Comparison of ENCODE assay signal across 23 cellular contexts in genomic region chr18:48741866-48742265, GRCh38.
DNase-seq lines count a peak whose midpoint lies in the region; FAIRE-seq and TF ChIP-seq lines count a peak whose summit lies in the region.
"Had no signal": no experiment of that assay in that cellular context is flagged by ENCODE, and none has a peak within 500 bp of the region (broad histone marks: within the 10 kb centered on the region; RNA-seq: fewer than 3 reads in every experiment).

No MANE protein-coding gene starts in this region.

- H3K9ac ChIP-seq in kidney (ENCODE audit: low read length in 2 of 2) (no peak overlapping the region), subcutaneous abdominal adipose tissue (ENCODE audit: low read length in 5 of 5) (peak overlapping the region in 1 of 5 donors; percentile 4)
- H3K9ac ChIP-seq: KMS-11 had no signal

- DNase-seq in EH (ENCODE audit: low read depth) = peak; percentile 56
- peak; percentile 76 for DNase-seq in RPMI7951 (ENCODE audit: low read depth)
- DNase-seq in kidney = peak; percentile 39
- DNase-seq in DMS 273 (lab: John Stamatoyannopoulos, UW; ENCODE audit: unreplicated experiment) = no peak
- no peak for DNase-seq in NCI-H1694 (lab: John Stamatoyannopoulos, UW)
- DNase-seq in activated T-cell treated with anti-CD3 and anti-CD28 coated beads for 4 hours = no peak
- DNase-seq: Caco-2; CD4-positive, alpha-beta memory T cell; DND-41; GOT3; HCEC 1CT; NCI-H1105; NCI-H2081 treated with DMSO at 0.1 percent for 48 hours; NCI-H2171 treated with DMSO at 0.1 percent for 48 hours; NCI-H526; PC-3; RPMI8226; SHP77 had no signal

- H3K27ac ChIP-seq in kidney (ENCODE audit: low read depth in 2 of 2, low read length in 2 of 2) (no peak overlapping the region), subcutaneous abdominal adipose tissue (ENCODE audit: low read depth, low read length) (peak overlapping the region; percentile 98)
- H3K27ac ChIP-seq: KMS-11, SK-N-MC had no signal

- intact Hi-C loops in kidney (cut with DNase I) = no loop called here

- H3K4me1 ChIP-seq in kidney (ENCODE audit: control insufficient read depth in 1 of 2, insufficient read depth in 1 of 2, low read depth in 1 of 2, low read length in 2 of 2) = peaks cover 0 to under 1% of the 10 kb centered on the region in 2 donors
- peaks cover 3 to 55% (median 44%) of the 10 kb centered on the region in 5 donors for H3K4me1 ChIP-seq in subcutaneous abdominal adipose tissue (ENCODE audit: control insufficient read depth in 5 of 5, insufficient read depth in 5 of 5, low read length in 5 of 5)
- H3K4me1 ChIP-seq: Caco-2 had no signal

- no peaks in the 10 kb centered on the region for H3K36me3 ChIP-seq in kidney (ENCODE audit: control insufficient read depth in 1 of 2, insufficient read depth in 2 of 2, low read length in 2 of 2)
- H3K36me3 ChIP-seq in subcutaneous abdominal adipose tissue (ENCODE audit: control insufficient read depth in 5 of 5, insufficient read depth in 5 of 5, low read length in 5 of 5) = peaks cover 0 to 4% (median 1%) of the 10 kb centered on the region in 5 donors

- no peak for TF ChIP-seq CTCF in kidney (IDR thresholded peaks at IDR 0.05; ENCODE audit: borderline replicate concordance, extremely low read depth, insufficient read depth)

- H3K27me3 ChIP-seq in subcutaneous abdominal adipose tissue (ENCODE audit: control insufficient read depth in 5 of 5, insufficient read depth in 4 of 5, low read length in 5 of 5) = no peaks in the 10 kb centered on the region

- H3K4me3 ChIP-seq in kidney (ENCODE audit: low read length in 2 of 2) = no peak overlapping the region
- H3K4me3 ChIP-seq in subcutaneous abdominal adipose tissue (ENCODE audit: low read depth in 1 of 5, low read length in 5 of 5) = no peak overlapping the region
- H3K4me3 ChIP-seq: SK-N-MC had no signal

- FAIRE-seq in kidney (lab: Jason Lieb, UNC) = no peak
- FAIRE-seq: GM12892, HTR-8/SVneo had no signal

- no peaks in the 10 kb centered on the region for H3K9me3 ChIP-seq in kidney (ENCODE audit: control insufficient read depth in 1 of 2, low read length in 2 of 2)
- H3K9me3 ChIP-seq in subcutaneous abdominal adipose tissue (ENCODE audit: control insufficient read depth in 5 of 5, low read length in 5 of 5) = no peaks in the 10 kb centered on the region
- H3K9me3 ChIP-seq: Caco-2 had no signal

Comparison
In these comparisons a context has a peak if more than half of its experiments do, and no peak if none do; other contexts are left out.
1. DNase-seq: peak in EH (single experiment), RPMI7951 (single experiment) and kidney (single experiment); none in DMS 273 (single experiment), NCI-H1694 (single experiment) and activated T-cell treated with anti-CD3 and anti-CD28 coated beads for 4 hours (single experiment).